In genomic region chr7:87152897-87153641, GRCh38 we compare ENCODE assay signal across 8 cellular contexts. TPM values are rescaled to one million over a fixed set of nuclear protein-coding genes. Genes with fewer than 3 reads are reported as not detected.
DNase-seq lines count a peak whose midpoint lies in the region; FAIRE-seq and TF ChIP-seq lines count a peak whose summit lies in the region.

No MANE protein-coding gene starts in this region.

- no peak for TF ChIP-seq CTCF in HFF-Myc (IDR thresholded peaks at IDR 0.05; ENCODE audit: low read depth, low read length, missing control alignments)
- TF ChIP-seq CTCF in stomach (IDR thresholded peaks at IDR 0.05), result no peak

- H3K27me3 ChIP-seq in muscle layer of colon (ENCODE audit: control insufficient read depth in 1 of 2, insufficient read depth in 2 of 2, low read length in 2 of 2), result no peaks in the 10 kb centered on the region
- no peaks in the 10 kb centered on the region for H3K27me3 ChIP-seq in stomach

- FAIRE-seq in GM12892 (lab: Jason Lieb, UNC), result peak; percentile 50

- H3K36me3 ChIP-seq in muscle layer of colon (ENCODE audit: insufficient read depth, low read length) (no peaks in the 10 kb centered on the region), stomach (no peaks in the 10 kb centered on the region)

- H3K9ac ChIP-seq in muscle layer of colon (ENCODE audit: low read length), result peak overlapping the region; percentile 95

- H3K4me3 ChIP-seq in HFF-Myc (replicated peaks; ENCODE audit: low read depth, low read length) (peak overlapping the region; percentile 88), muscle layer of colon (ENCODE audit: low read depth in 1 of 2, low read length in 2 of 2) (peak overlapping the region; percentile 72 to 90), stomach (peak overlapping the region; percentile 60 to 74 (median 65))

- H3K9me3 ChIP-seq in muscle layer of colon (ENCODE audit: low read length), result no peaks in the 10 kb centered on the region
- no peaks in the 10 kb centered on the region for H3K9me3 ChIP-seq in stomach

- DNase-seq in GM12892 (ENCODE audit: insufficient read length) (no peak), HFF-Myc (ENCODE audit: extremely low read depth, low read depth) (no peak), NCI-H146 (lab: John Stamatoyannopoulos, UW) (peak; percentile 27), erythroblast (lab: John Stamatoyannopoulos, UW) (peak; percentile 67 to 77), stomach (peak; percentile 33), NCI-H187 treated with DMSO at 0.1 percent for 48 hours (lab: John Stamatoyannopoulos, UW) (no peak)
- peak; percentile 70 for DNase-seq in activated CD8-positive, alpha-beta memory T cell treated with anti-CD3 and anti-CD28 coated beads, Interleukin-2, amount 50 U/mL, for 48 hours

- TF ChIP-seq POLR2A in GM12892 (IDR thresholded peaks at IDR 0.05; ENCODE audit: low read depth, low read length) (no peak), erythroblast (IDR thresholded peaks at IDR 0.05; ENCODE audit: low read length) (peak; percentile 17), stomach (IDR thresholded peaks at IDR 0.05) (peak in 1 of 4 donors; percentile 3)

- TF ChIP-seq EP300 in stomach (IDR thresholded peaks at IDR 0.05), result no peak

- H3K27ac ChIP-seq in muscle layer of colon (ENCODE audit: low read depth, low read length), result peak overlapping the region; percentile 93
- peak overlapping the region; percentile 95 to 100 (median 97) for H3K27ac ChIP-seq in stomach

- intact Hi-C loops in stomach (cut with DNase I; ENCODE audit: low total_unique reads), result no loop called here

- WGBS in stomach, 5 donors, result 0% methylated on average over 25 of the region's 25 CpGs

- H3K4me1 ChIP-seq in muscle layer of colon (ENCODE audit: insufficient read depth, low read length) (peaks cover 42% of the 10 kb centered on the region), stomach (peaks cover 26 to 52% (median 40%) of the 10 kb centered on the region in 4 donors)

RNA-seq across cellular contexts. Expression of gene DMTF1, which starts 0.8 kb away (rescaled TPM):
- 75.5 TPM for polyA plus RNA-seq in GM12892 (2012; ENCODE audit: missing spikeins)
- total RNA-seq in stomach, result 100 to 1,000 TPM in 4 of 5 donors, 10 to 100 TPM in 1; 37.2 to 233 (median 122) TPM
- polyA plus RNA-seq in stomach, result 10 to 100 TPM; 10.5 to 30.5 (median 19.7) TPM

Comparison
In these comparisons a context has a peak if more than half of its experiments do, and no peak if none do; other contexts are left out.
1. DNase-seq: peak in NCI-H146 (single experiment), activated CD8-positive, alpha-beta memory T cell treated with anti-CD3 and anti-CD28 coated beads, Interleukin-2, amount 50 U/mL, for 48 hours (single experiment), erythroblast (2 of 2) and stomach (single experiment); none in GM12892 (single experiment), HFF-Myc (single experiment) and NCI-H187 treated with DMSO at 0.1 percent for 48 hours (single experiment).
2. Peak in every context shown above with its lines, with median percentiles within 50 percentile points of each other: H3K4me3 ChIP-seq.